In genomic region chr4:52317361-52317879, GRCh38 we compare ENCODE assay signal across 15 cellular contexts.
"Had no signal": no experiment of that assay in that cellular context is flagged by ENCODE, and none has a peak within 500 bp of the region (broad histone marks: within the 10 kb centered on the region; RNA-seq: fewer than 3 reads in every experiment).

No MANE protein-coding gene starts in this region.

- H3K27ac ChIP-seq: colonic mucosa, esophagus muscularis mucosa, neutrophil, psoas muscle, right lobe of liver, testis, tibial nerve had no signal

- H3K4me1 ChIP-seq: colonic mucosa, esophagus muscularis mucosa, psoas muscle, right lobe of liver, testis, tibial nerve had no signal

- H3K4me3 ChIP-seq: colonic mucosa, esophagus muscularis mucosa, psoas muscle, right lobe of liver, testis, tibial nerve had no signal

- H3K9me3 ChIP-seq: colonic mucosa, esophagus muscularis mucosa, neutrophil, psoas muscle, right lobe of liver, testis, tibial nerve had no signal

- ATAC-seq: naive thymus-derived CD4-positive, alpha-beta T cell; psoas muscle; right lobe of liver; stimulated activated naive CD8-positive, alpha-beta T cell treated with anti-CD3 and anti-CD28 coated beads, Interleukin-15, amount 100 ng/mL, for 72 hours had no signal

- DNase-seq: colonic mucosa; dermis blood vessel endothelial cell; naive thymus-derived CD4-positive, alpha-beta T cell; nephron progenitor cell; psoas muscle; retina; right lobe of liver; stimulated activated CD4-positive, alpha-beta T cell treated with anti-CD3 and anti-CD28 coated beads, Interleukin-2, amount 100 ng/mL, for 24 hours; stimulated activated CD4-positive, alpha-beta T cell treated with anti-CD3 and anti-CD28 coated beads, Interleukin-4, amount 100 ng/mL, for 4 hours; stimulated activated naive B cell treated with anti-CD40 and anti-IgM and Interleukin-4, amounts not matched to agents 10 μg/mL and 1 μg/mL and 100 μg/mL, for 72 hours; stimulated activated naive CD8-positive, alpha-beta T cell treated with anti-CD3 and anti-CD28 coated beads, Interleukin-15, amount 100 ng/mL, for 72 hours; testis had no signal

- H3K27me3 ChIP-seq: colonic mucosa, neutrophil, right lobe of liver, testis, tibial nerve had no signal

- H3K36me3 ChIP-seq: colonic mucosa, esophagus muscularis mucosa, neutrophil, right lobe of liver, tibial nerve had no signal
